Comparison of ENCODE assay signal across 1 cellular context in the genomic region with DNA sequence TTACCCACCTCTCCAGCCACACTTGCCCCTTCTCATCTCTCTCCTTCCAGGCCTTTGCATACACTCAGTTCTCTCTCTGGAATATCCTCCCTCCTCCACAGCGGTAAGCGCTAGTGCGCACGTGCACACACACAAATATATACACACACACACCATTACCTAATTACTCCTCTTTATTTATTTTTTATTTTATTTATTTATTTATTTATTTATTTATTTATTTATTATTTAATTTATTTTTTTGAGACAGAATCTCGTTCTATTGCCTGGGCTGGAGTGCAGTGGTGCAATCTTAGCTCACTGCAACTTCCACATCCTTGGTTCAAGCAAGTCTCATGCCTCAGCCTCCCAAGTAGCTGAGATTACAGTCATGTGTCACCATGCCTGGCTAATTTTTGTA.
TF ChIP-seq lines count a peak whose summit lies in the region.

No MANE protein-coding gene starts in this region.

TF ChIP-seq in WTC11, 78 proteins besides CTCF, POLR2A, EP300 and RAD21:
- TF ChIP-seq, protein P1, sequence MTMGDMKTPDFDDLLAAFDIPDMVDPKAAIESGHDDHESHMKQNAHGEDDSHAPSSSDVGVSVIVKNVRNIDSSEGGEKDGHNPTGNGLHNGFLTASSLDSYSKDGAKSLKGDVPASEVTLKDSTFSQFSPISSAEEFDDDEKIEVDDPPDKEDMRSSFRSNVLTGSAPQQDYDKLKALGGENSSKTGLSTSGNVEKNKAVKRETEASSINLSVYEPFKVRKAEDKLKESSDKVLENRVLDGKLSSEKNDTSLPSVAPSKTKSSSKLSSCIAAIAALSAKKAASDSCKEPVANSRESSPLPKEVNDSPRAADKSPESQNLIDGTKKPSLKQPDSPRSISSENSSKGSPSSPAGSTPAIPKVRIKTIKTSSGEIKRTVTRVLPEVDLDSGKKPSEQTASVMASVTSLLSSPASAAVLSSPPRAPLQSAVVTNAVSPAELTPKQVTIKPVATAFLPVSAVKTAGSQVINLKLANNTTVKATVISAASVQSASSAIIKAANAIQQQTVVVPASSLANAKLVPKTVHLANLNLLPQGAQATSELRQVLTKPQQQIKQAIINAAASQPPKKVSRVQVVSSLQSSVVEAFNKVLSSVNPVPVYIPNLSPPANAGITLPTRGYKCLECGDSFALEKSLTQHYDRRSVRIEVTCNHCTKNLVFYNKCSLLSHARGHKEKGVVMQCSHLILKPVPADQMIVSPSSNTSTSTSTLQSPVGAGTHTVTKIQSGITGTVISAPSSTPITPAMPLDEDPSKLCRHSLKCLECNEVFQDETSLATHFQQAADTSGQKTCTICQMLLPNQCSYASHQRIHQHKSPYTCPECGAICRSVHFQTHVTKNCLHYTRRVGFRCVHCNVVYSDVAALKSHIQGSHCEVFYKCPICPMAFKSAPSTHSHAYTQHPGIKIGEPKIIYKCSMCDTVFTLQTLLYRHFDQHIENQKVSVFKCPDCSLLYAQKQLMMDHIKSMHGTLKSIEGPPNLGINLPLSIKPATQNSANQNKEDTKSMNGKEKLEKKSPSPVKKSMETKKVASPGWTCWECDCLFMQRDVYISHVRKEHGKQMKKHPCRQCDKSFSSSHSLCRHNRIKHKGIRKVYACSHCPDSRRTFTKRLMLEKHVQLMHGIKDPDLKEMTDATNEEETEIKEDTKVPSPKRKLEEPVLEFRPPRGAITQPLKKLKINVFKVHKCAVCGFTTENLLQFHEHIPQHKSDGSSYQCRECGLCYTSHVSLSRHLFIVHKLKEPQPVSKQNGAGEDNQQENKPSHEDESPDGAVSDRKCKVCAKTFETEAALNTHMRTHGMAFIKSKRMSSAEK (CRISPR knock-in tag; IDR thresholded peaks at IDR 0.05; ENCODE audit: borderline replicate concordance), result no peak
- TF ChIP-seq HMGA2 (CRISPR knock-in tag; IDR thresholded peaks at IDR 0.05) (peak; percentile 93), CBFB (CRISPR knock-in tag; IDR thresholded peaks at IDR 0.05; ENCODE audit: low read depth) (no peak), ZBTB21 (CRISPR knock-in tag; IDR thresholded peaks at IDR 0.05; ENCODE audit: borderline replicate concordance) (no peak)
- TF ChIP-seq, protein P2, sequence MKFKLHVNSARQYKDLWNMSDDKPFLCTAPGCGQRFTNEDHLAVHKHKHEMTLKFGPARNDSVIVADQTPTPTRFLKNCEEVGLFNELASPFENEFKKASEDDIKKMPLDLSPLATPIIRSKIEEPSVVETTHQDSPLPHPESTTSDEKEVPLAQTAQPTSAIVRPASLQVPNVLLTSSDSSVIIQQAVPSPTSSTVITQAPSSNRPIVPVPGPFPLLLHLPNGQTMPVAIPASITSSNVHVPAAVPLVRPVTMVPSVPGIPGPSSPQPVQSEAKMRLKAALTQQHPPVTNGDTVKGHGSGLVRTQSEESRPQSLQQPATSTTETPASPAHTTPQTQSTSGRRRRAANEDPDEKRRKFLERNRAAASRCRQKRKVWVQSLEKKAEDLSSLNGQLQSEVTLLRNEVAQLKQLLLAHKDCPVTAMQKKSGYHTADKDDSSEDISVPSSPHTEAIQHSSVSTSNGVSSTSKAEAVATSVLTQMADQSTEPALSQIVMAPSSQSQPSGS (CRISPR knock-in tag; IDR thresholded peaks at IDR 0.05; ENCODE audit: borderline replicate concordance, low read depth), result no peak
- TF ChIP-seq, protein P3, sequence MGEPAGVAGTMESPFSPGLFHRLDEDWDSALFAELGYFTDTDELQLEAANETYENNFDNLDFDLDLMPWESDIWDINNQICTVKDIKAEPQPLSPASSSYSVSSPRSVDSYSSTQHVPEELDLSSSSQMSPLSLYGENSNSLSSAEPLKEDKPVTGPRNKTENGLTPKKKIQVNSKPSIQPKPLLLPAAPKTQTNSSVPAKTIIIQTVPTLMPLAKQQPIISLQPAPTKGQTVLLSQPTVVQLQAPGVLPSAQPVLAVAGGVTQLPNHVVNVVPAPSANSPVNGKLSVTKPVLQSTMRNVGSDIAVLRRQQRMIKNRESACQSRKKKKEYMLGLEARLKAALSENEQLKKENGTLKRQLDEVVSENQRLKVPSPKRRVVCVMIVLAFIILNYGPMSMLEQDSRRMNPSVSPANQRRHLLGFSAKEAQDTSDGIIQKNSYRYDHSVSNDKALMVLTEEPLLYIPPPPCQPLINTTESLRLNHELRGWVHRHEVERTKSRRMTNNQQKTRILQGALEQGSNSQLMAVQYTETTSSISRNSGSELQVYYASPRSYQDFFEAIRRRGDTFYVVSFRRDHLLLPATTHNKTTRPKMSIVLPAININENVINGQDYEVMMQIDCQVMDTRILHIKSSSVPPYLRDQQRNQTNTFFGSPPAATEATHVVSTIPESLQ (CRISPR knock-in tag; IDR thresholded peaks at IDR 0.05), result no peak
- TF ChIP-seq, protein P4, sequence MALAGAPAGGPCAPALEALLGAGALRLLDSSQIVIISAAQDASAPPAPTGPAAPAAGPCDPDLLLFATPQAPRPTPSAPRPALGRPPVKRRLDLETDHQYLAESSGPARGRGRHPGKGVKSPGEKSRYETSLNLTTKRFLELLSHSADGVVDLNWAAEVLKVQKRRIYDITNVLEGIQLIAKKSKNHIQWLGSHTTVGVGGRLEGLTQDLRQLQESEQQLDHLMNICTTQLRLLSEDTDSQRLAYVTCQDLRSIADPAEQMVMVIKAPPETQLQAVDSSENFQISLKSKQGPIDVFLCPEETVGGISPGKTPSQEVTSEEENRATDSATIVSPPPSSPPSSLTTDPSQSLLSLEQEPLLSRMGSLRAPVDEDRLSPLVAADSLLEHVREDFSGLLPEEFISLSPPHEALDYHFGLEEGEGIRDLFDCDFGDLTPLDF (CRISPR knock-in tag; IDR thresholded peaks at IDR 0.05), result no peak
